21 cellular contexts compared by ENCODE assay signal in the genomic region with DNA sequence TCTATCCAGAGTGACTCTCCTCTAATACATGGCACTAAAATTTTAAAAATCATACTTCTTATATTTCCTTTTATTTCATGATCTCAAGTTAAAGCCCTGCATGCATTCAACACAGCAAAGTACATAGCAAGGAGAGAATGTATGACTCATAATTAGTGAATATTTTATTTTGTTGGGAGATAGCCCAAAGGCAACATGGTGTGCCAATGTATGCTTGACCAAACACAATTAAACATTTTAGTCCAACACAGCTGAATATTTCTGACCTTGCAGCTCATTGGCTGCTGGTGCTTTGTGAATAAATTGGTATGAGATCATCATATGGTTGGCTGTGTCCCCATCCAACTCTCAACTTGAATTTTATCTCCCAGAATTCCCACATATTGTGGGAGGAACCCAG.
DNase-seq lines count a peak whose midpoint lies in the region; ATAC-seq and TF ChIP-seq lines count a peak whose summit lies in the region.
"Had no signal": no experiment of that assay in that cellular context is flagged by ENCODE, and none has a peak within 500 bp of the region (broad histone marks: within the 10 kb centered on the region; RNA-seq: fewer than 3 reads in every experiment).

No MANE protein-coding gene starts in this region.

- no peak overlapping the region for H3K27ac ChIP-seq in OCI-LY7 (ENCODE audit: low read depth, low read length, poor library complexity, severe bottlenecking)
- H3K27ac ChIP-seq: cardiac muscle cell, heart left ventricle, KMS-11, skin epidermis had no signal

- H4K20me1 ChIP-seq in OCI-LY7 (ENCODE audit: insufficient read depth, low read length) = no peaks in the 10 kb centered on the region

- CTCF ChIA-PET in OCI-LY7 (lab: Charles Lee; ENCODE audit: unreplicated experiment) = no interaction called here

- POLR2A ChIA-PET in OCI-LY7 (lab: Charles Lee) = interaction anchor here (0.6 to 1.2 kb wide), 2 partner anchors 11 to 106 kb away, joined by 3 read pairs; no protein-coding TSS in a partner anchor

- H3K79me2 ChIP-seq in OCI-LY7 (ENCODE audit: insufficient read depth, low read depth, low read length) = no peaks in the 10 kb centered on the region

- no peaks in the 10 kb centered on the region for H3K4me1 ChIP-seq in OCI-LY7 (ENCODE audit: insufficient read depth, low read length, poor library complexity, severe bottlenecking)

- DNase-seq in EH (ENCODE audit: low read depth) = peak; percentile 95
- peak; percentile 52 for DNase-seq in RPMI7951 (ENCODE audit: low read depth)
- DNase-seq in dedifferentiated amniotic fluid mesenchymal stem cell (ENCODE audit: extremely low spot score) = peak; percentile 74
- peak; percentile 88 for DNase-seq in renal cortical epithelial cell (ENCODE audit: low read depth)
- DNase-seq in T-helper 2 cell = no peak
- no peak for DNase-seq in OCI-LY7 (ENCODE audit: low spot score)
- DNase-seq: activated gamma-delta T cell; C1 segment of cervical spinal cord; endodermal cell; heart left ventricle; islet precursor cell; NCI-H146; NCI-H524; stimulated activated naive B cell treated with anti-CD40 and anti-IgM and Interleukin-4, amounts not matched to agents 10 μg/mL and 1 μg/mL and 100 μg/mL, for 72 hours; SW 1271 had no signal

- H2AFZ ChIP-seq in OCI-LY7 (ENCODE audit: low read length) = no peak overlapping the region

- intact Hi-C loops in OCI-LY7 (cut with micrococcal nuclease; ENCODE audit: unreplicated experiment) = no loop called here

- no peaks in the 10 kb centered on the region for H3K9me2 ChIP-seq in OCI-LY7 (ENCODE audit: insufficient read depth, low read length)

- no peak overlapping the region for H3K4me2 ChIP-seq in OCI-LY7 (ENCODE audit: low read length)
- H3K4me2 ChIP-seq: KMS-11 had no signal

- ATAC-seq in HG02610 (IDR thresholded peaks at IDR 0.05; ENCODE audit: unreplicated experiment) = no peak
- ATAC-seq in HG03097 (IDR thresholded peaks at IDR 0.05; ENCODE audit: low FRiP score, unreplicated experiment) = no peak
- ATAC-seq: heart left ventricle; stimulated activated naive B cell treated with anti-CD40 and anti-IgM and Interleukin-4, amounts not matched to agents 10 μg/mL and 1 μg/mL and 100 μg/mL, for 72 hours; WTC11 had no signal

- no TSS peak for BruUV-seq in OCI-LY7 (replicated peaks; lab: Mats Ljungman, UMichigan)

- H3K36me3 ChIP-seq in OCI-LY7 (ENCODE audit: insufficient read depth, low read length) = no peaks in the 10 kb centered on the region
- H3K36me3 ChIP-seq: cardiac muscle cell, heart left ventricle had no signal

- no peaks in the 10 kb centered on the region for H3K9me3 ChIP-seq in OCI-LY7 (ENCODE audit: low read length)
- H3K9me3 ChIP-seq: heart left ventricle had no signal

- H3K4me3 ChIP-seq in OCI-LY7 (ENCODE audit: low read depth, low read length, poor library complexity, severe bottlenecking) = no peak overlapping the region
- H3K4me3 ChIP-seq: cardiac muscle cell, heart left ventricle, skin epidermis had no signal

- TF ChIP-seq CTCF in OCI-LY7 (conservative IDR thresholded peaks at IDR 0.05; ENCODE audit: low read length) = no peak

Comparison
In these comparisons a context has a peak if more than half of its experiments do, and no peak if none do; other contexts are left out.
1. DNase-seq: peak in EH (single experiment), RPMI7951 (single experiment), dedifferentiated amniotic fluid mesenchymal stem cell (single experiment) and renal cortical epithelial cell (single experiment); none in T-helper 2 cell (0 of 5) and OCI-LY7 (single experiment).